In genomic region chr3:35674451-35675109, GRCh38 we compare ENCODE assay signal across 1 cellular context.
A peak's percentile ranks its signal among the peaks of the same experiment; 100 is the strongest.
TF ChIP-seq lines count a peak whose summit lies in the region.

No MANE protein-coding gene starts in this region.

TF ChIP-seq in H1, 55 proteins besides CTCF, POLR2A, EP300 and RAD21:
- TF ChIP-seq CEBPB (IDR thresholded peaks at IDR 0.05; ENCODE audit: low read depth, low read length) (peak; percentile 56; the same call in 1 of the 2 replicates), CTBP2 (IDR thresholded peaks at IDR 0.05; ENCODE audit: borderline replicate concordance, insufficient read depth, insufficient read length, low read length) (no peak)
TF ChIP-seq in H1: peak in this region for 1.
